In the genomic region with DNA sequence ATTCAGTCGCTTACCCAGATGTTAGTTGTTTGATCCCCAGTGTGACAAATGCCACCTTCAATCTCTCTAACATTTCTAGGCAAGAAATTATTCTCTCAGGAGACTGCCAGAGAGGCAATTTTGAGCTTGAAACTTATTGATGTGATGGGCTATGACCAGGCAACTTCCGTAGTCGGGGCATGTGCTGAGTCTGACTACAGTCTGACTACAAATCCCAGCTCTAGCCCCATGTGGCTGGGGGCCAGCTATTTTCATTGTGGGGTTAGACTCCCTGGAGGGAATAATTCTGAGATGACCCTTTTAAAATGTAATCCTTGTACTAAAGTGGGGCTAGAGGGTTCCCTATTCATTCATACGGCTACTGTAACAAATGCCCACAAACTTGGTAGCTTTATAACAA, we compare ENCODE assay signal across 23 cellular contexts.
DNase-seq lines count a peak whose midpoint lies in the region; ATAC-seq, FAIRE-seq and TF ChIP-seq lines count a peak whose summit lies in the region.
"Had no signal": no experiment of that assay in that cellular context is flagged by ENCODE, and none has a peak within 500 bp of the region (broad histone marks: within the 10 kb centered on the region; RNA-seq: fewer than 3 reads in every experiment).

No MANE protein-coding gene starts in this region.

- no peak overlapping the region for H3K9ac ChIP-seq in mesendoderm (ENCODE audit: low read length)
- H3K9ac ChIP-seq: BLaER1 had no signal

- no peak overlapping the region for H4K8ac ChIP-seq in mesendoderm (ENCODE audit: low read depth, low read length)

- DNase-seq in Daoy (ENCODE audit: low read depth): peak; percentile 4
- peak; percentile 18 for DNase-seq in RPMI7951 (ENCODE audit: low read depth)
- DNase-seq in mesendoderm: no peak
- DNase-seq in psoas muscle: no peak
- no peak for DNase-seq in D721Med (ENCODE audit: insufficient read length, low spot score)
- no peak for DNase-seq in C1 segment of cervical spinal cord (lab: John Stamatoyannopoulos, UW)
- DNase-seq: Calu3; CD4-positive, alpha-beta T cell; COR-L47; DMS153; DND-41; EL; GDM1 had no signal

- H3K79me2 ChIP-seq in mesendoderm (ENCODE audit: control insufficient read depth, insufficient read depth, low read length): no peaks in the 10 kb centered on the region

- H3K36me3 ChIP-seq in mesendoderm (ENCODE audit: control insufficient read depth, insufficient read depth, low read length) (no peaks in the 10 kb centered on the region), psoas muscle (ENCODE audit: insufficient read depth in 1 of 2, low read depth in 1 of 2) (no peaks in the 10 kb centered on the region)
- H3K36me3 ChIP-seq: BLaER1, HAP-1 had no signal

- no peak overlapping the region for H4K5ac ChIP-seq in mesendoderm (ENCODE audit: low read length)

- H3K4me1 ChIP-seq in mesendoderm (ENCODE audit: control insufficient read depth, low read depth, low read length) (no peaks in the 10 kb centered on the region), psoas muscle (peaks cover 70% of the 10 kb centered on the region)
- H3K4me1 ChIP-seq: BLaER1, HAP-1 had no signal

- TF ChIP-seq CTCF in psoas muscle (IDR thresholded peaks at IDR 0.05) (no peak), D721Med (IDR thresholded peaks at IDR 0.05; ENCODE audit: insufficient read depth, missing control alignments) (no peak)

- no peak overlapping the region for H2BK120ac ChIP-seq in mesendoderm (ENCODE audit: low read depth, low read length)

- ATAC-seq in psoas muscle: no peak
- ATAC-seq in GM18498 (IDR thresholded peaks at IDR 0.05; ENCODE audit: unreplicated experiment): no peak
- no peak for ATAC-seq in HG03139 (IDR thresholded peaks at IDR 0.05; ENCODE audit: unreplicated experiment)
- ATAC-seq: GM12878, GM23338 had no signal

- H3K18ac ChIP-seq in mesendoderm (ENCODE audit: low read length): peak overlapping the region; percentile 75

- H3K23ac ChIP-seq in mesendoderm (ENCODE audit: low read length): no peak overlapping the region

- intact Hi-C loops in psoas muscle (cut with DNase I): loop anchor here in 1 of 2 donors (10.0 kb wide), 1 partner anchor 106 kb away; no protein-coding TSS in a partner anchor

- no peak overlapping the region for H3K56ac ChIP-seq in mesendoderm (ENCODE audit: low read length)

- no peaks in the 10 kb centered on the region for H3K9me3 ChIP-seq in psoas muscle
- H3K9me3 ChIP-seq: BLaER1, HAP-1 had no signal

- H3K27me3 ChIP-seq in mesendoderm (ENCODE audit: insufficient read depth, low read length, poor library complexity) (no peaks in the 10 kb centered on the region), psoas muscle (ENCODE audit: insufficient read depth in 3 of 3, low read length in 2 of 3) (no peaks in the 10 kb centered on the region)
- H3K27me3 ChIP-seq: BLaER1 had no signal

- no peak overlapping the region for H2AK5ac ChIP-seq in mesendoderm (ENCODE audit: low read length)

- no peak overlapping the region for H3K4ac ChIP-seq in mesendoderm (ENCODE audit: low read depth, low read length)

- H3K79me1 ChIP-seq in mesendoderm (ENCODE audit: low read length): no peaks in the 10 kb centered on the region

- no peak overlapping the region for H3K4me2 ChIP-seq in mesendoderm (ENCODE audit: low read length)
- H3K4me2 ChIP-seq: BLaER1, GM23338 had no signal

- WGBS in mesendoderm (ENCODE audit: extremely low coverage, insufficient coverage, low lambda C conversion rate): no CpG with 5 or more reads among the region's 4 CpGs
- 72 to 80% (median 73%) methylated on average over 4 of the region's 4 CpGs for WGBS in psoas muscle, 3 donors

- no peak for FAIRE-seq in D721Med (lab: Jason Lieb, UNC)
- FAIRE-seq: A204.1, GM12878, GM18507, H54 had no signal

- H2BK15ac ChIP-seq in mesendoderm (replicated peaks; ENCODE audit: low read depth): no peak overlapping the region

- no peak overlapping the region for H3K27ac ChIP-seq in mesendoderm (ENCODE audit: low read depth, low read length)
- H3K27ac ChIP-seq in psoas muscle: peak overlapping the region; percentile 46
- H3K27ac ChIP-seq: 22Rv1, BLaER1 had no signal

- no peak overlapping the region for H2BK5ac ChIP-seq in mesendoderm (ENCODE audit: low read length)

- H3K4me3 ChIP-seq in mesendoderm (ENCODE audit: low read length): no peak overlapping the region
- no peak overlapping the region for H3K4me3 ChIP-seq in psoas muscle
- H3K4me3 ChIP-seq: BLaER1, GM12878, GM23338, HAP-1 had no signal

Comparison
In these comparisons a context has a peak if more than half of its experiments do, and no peak if none do; other contexts are left out.
1. DNase-seq: peak in Daoy (single experiment) and RPMI7951 (single experiment); none in mesendoderm (single experiment), psoas muscle (0 of 2), D721Med (single experiment) and C1 segment of cervical spinal cord (0 of 14).